ENCODE assay signal across 21 cellular contexts in genomic region chr17:1941241-1942065, GRCh38.
"Had no signal": no experiment of that assay in that cellular context is flagged by ENCODE, and none has a peak within 500 bp of the region (broad histone marks: within the 10 kb centered on the region; RNA-seq: fewer than 3 reads in every experiment).

No MANE protein-coding gene starts in this region.

- ATAC-seq: activated CD8-positive, alpha-beta memory T cell treated with anti-CD3 and anti-CD28 coated beads, Interleukin-2, amount 10 ng/mL, durations not matched to agents 7 days and 5 days; body of pancreas; gastroesophageal sphincter; heart right ventricle; T-cell had no signal

- H3K36me3 ChIP-seq: gastroesophageal sphincter, heart right ventricle, neutrophil, transverse colon, vagina had no signal

- H3K4me3 ChIP-seq: body of pancreas, esophagus muscularis mucosa, gastroesophageal sphincter, heart right ventricle, transverse colon, vagina had no signal

- H3K4me1 ChIP-seq: body of pancreas, transverse colon had no signal

- H3K9me3 ChIP-seq: body of pancreas, esophagus muscularis mucosa, gastroesophageal sphincter, heart right ventricle, neutrophil, transverse colon, vagina had no signal

- H3K27ac ChIP-seq: body of pancreas, esophagus muscularis mucosa, gastroesophageal sphincter, heart right ventricle, neutrophil, transverse colon, vagina had no signal

- DNase-seq: activated B cell treated with CpG ODN at 0.5 μM for 24 hours; activated CD4-positive, alpha-beta memory T cell treated with anti-CD3 and anti-CD28 coated beads, Interleukin-2, amount 10 ng/mL, durations not matched to agents 7 days and 5 days; activated CD4-positive, alpha-beta T cell treated with anti-CD3 and anti-CD28 coated beads for 48 hours; activated CD8-positive, alpha-beta memory T cell treated with anti-CD3 and anti-CD28 coated beads, Interleukin-2, amount 10 ng/mL, durations not matched to agents 7 days and 5 days; activated naive CD4-positive, alpha-beta T cell; activated naive CD8-positive, alpha-beta T cell treated with anti-CD3 and anti-CD28 coated beads, Interleukin-2, amount 10 ng/mL, durations not matched to agents 7 days and 5 days; body of pancreas; cortex of kidney; effector CD8-positive, alpha-beta T cell; heart right ventricle; immature natural killer cell; stimulated activated CD4-positive, alpha-beta T cell treated with anti-CD3 and anti-CD28 coated beads, Interleukin-12 subunit alpha, Interleukin-12 subunit beta, amount 100 ng/mL, for 4 hours; stimulated activated CD4-positive, alpha-beta T cell treated with anti-CD3 and anti-CD28 coated beads, Interleukin-1b, Interleukin-23, amount 100 ng/mL, for 48 hours; stimulated activated CD8-positive, alpha-beta memory T cell treated with anti-CD3 and anti-CD28 coated beads, Interleukin-4, amount 100 ng/mL, for 48 hours; stimulated activated naive CD4-positive, alpha-beta T cell treated with Interleukin-2 at 50 U/mL for 16 hours; T-cell; transverse colon had no signal

- H3K27me3 ChIP-seq: body of pancreas, heart right ventricle, transverse colon, vagina had no signal
